Comparison of ENCODE assay signal across 8 cellular contexts in genomic region chr17:76267051-76267576, GRCh38. TPM values are rescaled to one million over a fixed set of nuclear protein-coding genes. Genes with fewer than 3 reads are reported as not detected.
A peak's percentile ranks its signal among the peaks of the same experiment; 100 is the strongest.
DNase-seq lines count a peak whose midpoint lies in the region; ATAC-seq and TF ChIP-seq lines count a peak whose summit lies in the region.

No MANE protein-coding gene starts in this region.

- 95 to 100% methylated on average over 4 of the region's 4 CpGs for WGBS in mesodermal cell (ENCODE audit: insufficient coverage in 2 of 2), 2 experiments

- TF ChIP-seq CTCF in 22Rv1 (IDR thresholded peaks at IDR 0.05) = no peak
- no peak for TF ChIP-seq CTCF in brain (conservative IDR thresholded peaks at IDR 0.05)
- TF ChIP-seq CTCF in omental fat pad (IDR thresholded peaks at IDR 0.05) = no peak

- ATAC-seq in omental fat pad (ENCODE audit: low FRiP score) = no peak

- H3K27me3 Mint-ChIP-seq in brain = peaks cover 3% of the 10 kb centered on the region

- H3K27me3 ChIP-seq in HUES6 (ENCODE audit: control insufficient read depth, insufficient read depth, low read length) = no peaks in the 10 kb centered on the region

- peak overlapping the region; percentile 87 to 93 (median 90) for H3K4me3 Mint-ChIP-seq in brain

- H3K9ac ChIP-seq in HUES6 (ENCODE audit: low read length) = peak overlapping the region; percentile 80

- H3K27ac Mint-ChIP-seq in brain = peak overlapping the region; percentile 70 to 93 (median 84)

- peaks cover 59% of the 10 kb centered on the region for H3K4me1 Mint-ChIP-seq in brain

- H3K27ac ChIP-seq in 22Rv1 (peak overlapping the region; percentile 94), HUES6 (ENCODE audit: low read depth, low read length) (no peak overlapping the region), mesodermal cell (ENCODE audit: low read depth, low read length, severe bottlenecking) (peak overlapping the region; percentile 78)

- no peaks in the 10 kb centered on the region for H3K9me3 Mint-ChIP-seq in brain

- peaks cover 53% of the 10 kb centered on the region for H3K4me1 ChIP-seq in HUES6 (ENCODE audit: control insufficient read depth, insufficient read depth, low read length)
- H3K4me1 ChIP-seq in mesodermal cell (ENCODE audit: control insufficient read depth, insufficient read depth, low read length, poor library complexity, severe bottlenecking) = peaks cover 46% of the 10 kb centered on the region

- H3K9me3 ChIP-seq in HUES6 (ENCODE audit: control insufficient read depth, insufficient read depth, low read depth, low read length) = no peaks in the 10 kb centered on the region
- H3K9me3 ChIP-seq in mesodermal cell (ENCODE audit: control insufficient read depth, low read length) = no peaks in the 10 kb centered on the region

- H3K36me3 Mint-ChIP-seq in brain = peaks cover 7% of the 10 kb centered on the region

- H3K4me3 ChIP-seq in HUES6 (ENCODE audit: low read depth, low read length) (peak overlapping the region; percentile 96; the same call in 1 of the 2 replicates), mesodermal cell (ENCODE audit: extremely low read depth, insufficient read depth, low read length, poor library complexity, severe bottlenecking) (peak overlapping the region; percentile 84)

- DNase-seq in occipital lobe (lab: John Stamatoyannopoulos, UW) = no peak
- DNase-seq in stimulated activated CD4-positive, alpha-beta T cell treated with anti-CD3 and anti-CD28 coated beads, Interleukin-2, amount 100 ng/mL, for 48 hours = no peak
- DNase-seq in omental fat pad (ENCODE audit: low spot score) = no peak
- DNase-seq in NCI-H1930 (lab: John Stamatoyannopoulos, UW) = no peak

- peaks cover 13% of the 10 kb centered on the region for H3K36me3 ChIP-seq in HUES6 (ENCODE audit: control insufficient read depth, insufficient read depth, low read length)
- H3K36me3 ChIP-seq in mesodermal cell (ENCODE audit: control insufficient read depth, insufficient read depth, low read length) = peaks cover 45% of the 10 kb centered on the region

RNA-seq across cellular contexts. Expression of gene UBALD2, which starts 2.0 kb away (rescaled TPM):
- polyA plus RNA-seq in brain (ENCODE audit: insufficient read depth, low read depth, low replicate concordance) = 140 TPM
- 133 TPM for polyA plus RNA-seq in mesodermal cell (2013, experiment 1 of 2)
- polyA plus RNA-seq in mesodermal cell (2013, experiment 2 of 2) = 96.3 TPM
- total RNA-seq in occipital lobe (2.8 TPM), omental fat pad (10 to 100 TPM in 2 of 4 donors, 1 to 10 TPM in 2; 7.0 to 25.9 (median 13.7) TPM)

RNA-seq across cellular contexts. Expression of gene RNF157, which starts 26.8 kb away (rescaled TPM):
- 90.2 TPM for polyA plus RNA-seq in brain (ENCODE audit: insufficient read depth, low read depth, low replicate concordance)
- polyA plus RNA-seq in mesodermal cell (2013, experiment 1 of 2) = 7.1 TPM
- polyA plus RNA-seq in mesodermal cell (2013, experiment 2 of 2) = 5.3 TPM
- total RNA-seq in occipital lobe = 17.5 TPM
- 10 to 100 TPM in 3 of 4 donors, 1 to 10 TPM in 1; 8.4 to 23.5 (median 17.4) TPM for total RNA-seq in omental fat pad

RNA-seq across cellular contexts. Expression of gene QRICH2, which starts 41.0 kb away (rescaled TPM):
- 1.3 TPM for polyA plus RNA-seq in brain (ENCODE audit: insufficient read depth, low read depth, low replicate concordance)
- polyA plus RNA-seq in mesodermal cell (2013, experiment 1 of 2) = 1.4 TPM
- polyA plus RNA-seq in mesodermal cell (2013, experiment 2 of 2) = 0.71 TPM
- total RNA-seq in occipital lobe = 6.1 TPM
- 1 to 10 TPM; 1.2 to 1.8 (median 1.6) TPM for total RNA-seq in omental fat pad
